20 cellular contexts compared by ENCODE assay signal in the genomic region with DNA sequence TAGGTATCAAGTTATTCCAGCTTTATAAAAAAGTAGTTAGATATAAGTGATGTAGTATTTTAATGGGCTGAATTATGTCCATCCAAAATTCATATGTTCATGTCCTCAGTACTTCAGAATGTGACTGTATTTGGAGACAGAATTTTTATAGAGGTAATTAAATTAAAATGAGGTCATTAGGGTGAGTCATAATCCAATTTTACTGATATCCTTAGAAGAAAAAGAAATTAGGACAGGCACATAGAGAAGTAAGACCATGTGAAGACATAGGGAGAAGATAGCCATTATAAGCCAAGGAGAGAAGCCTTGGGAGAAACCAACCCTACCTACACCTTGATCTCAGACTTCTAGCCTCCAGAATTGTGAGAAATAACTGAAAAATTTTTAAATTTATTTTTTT.
"Had no signal": no experiment of that assay in that cellular context is flagged by ENCODE, and none has a peak within 500 bp of the region (broad histone marks: within the 10 kb centered on the region; RNA-seq: fewer than 3 reads in every experiment).

No MANE protein-coding gene starts in this region.

- H3K36me3 ChIP-seq: gastroesophageal sphincter, neutrophil, stomach had no signal

- H3K9me3 Mint-ChIP-seq: endodermal cell; naive thymus-derived CD8-positive, alpha-beta T cell had no signal

- H3K27me3 Mint-ChIP-seq: naive thymus-derived CD8-positive, alpha-beta T cell had no signal

- H3K4me1 Mint-ChIP-seq: endodermal cell had no signal

- H3K4me1 ChIP-seq: gastroesophageal sphincter, psoas muscle, stomach had no signal

- ATAC-seq: gastroesophageal sphincter; left lobe of liver; naive thymus-derived CD8-positive, alpha-beta T cell; psoas muscle; sciatic nerve had no signal

- H3K27ac Mint-ChIP-seq: endodermal cell; naive thymus-derived CD8-positive, alpha-beta T cell had no signal

- H3K4me3 ChIP-seq: coronary artery, gastroesophageal sphincter, psoas muscle, skin epidermis, stomach had no signal

- H3K27ac ChIP-seq: coronary artery, gastroesophageal sphincter, neutrophil, psoas muscle, skin epidermis, stomach had no signal

- H3K27me3 ChIP-seq: gastroesophageal sphincter, neutrophil, stomach had no signal

- H3K4me3 Mint-ChIP-seq: endodermal cell; naive thymus-derived CD8-positive, alpha-beta T cell had no signal

- DNase-seq: effector CD4-positive, alpha-beta T cell; endodermal cell; glutamatergic neuron; islet precursor cell; mammary epithelial cell; naive thymus-derived CD8-positive, alpha-beta T cell; psoas muscle; retina; stimulated activated CD4-positive, alpha-beta T cell treated with anti-CD3 and anti-CD28 coated beads, Interleukin-2, amount 100 ng/mL, for 24 hours; stimulated activated CD4-positive, alpha-beta T cell treated with anti-CD3 and anti-CD28 coated beads, Interleukin-4, amount 100 ng/mL, for 4 hours; stimulated activated naive CD4-positive, alpha-beta T cell; stomach; substantia nigra; trophoblast cell had no signal

- H3K9me3 ChIP-seq: gastroesophageal sphincter, neutrophil, psoas muscle, stomach had no signal
